Comparison of ENCODE assay signal across 8 cellular contexts in genomic region chr1:15833069-15833679, GRCh38. TPM values are rescaled to one million over a fixed set of nuclear protein-coding genes. Genes with fewer than 3 reads are reported as not detected.
DNase-seq lines count a peak whose midpoint lies in the region; TF ChIP-seq lines count a peak whose summit lies in the region.

No MANE protein-coding gene starts in this region.

- H3K27me3 Mint-ChIP-seq in activated naive CD4-positive, alpha-beta T cell treated with anti-CD3 and anti-CD28 coated beads for 36 hours (ENCODE audit: low read depth) = no peaks in the 10 kb centered on the region

- no peaks in the 10 kb centered on the region for H3K36me3 Mint-ChIP-seq in activated naive CD4-positive, alpha-beta T cell treated with anti-CD3 and anti-CD28 coated beads for 36 hours (ENCODE audit: low read depth)

- intact Hi-C loops in activated naive CD4-positive, alpha-beta T cell treated with anti-CD3 and anti-CD28 coated beads for 36 hours (cut with micrococcal nuclease) = loop anchor here (10.0 kb wide), 4 partner anchors 332 to 1072 kb away; partner anchors contain the start of genes CPLANE2 and FHAD1
- intact Hi-C loops in left ventricle myocardium inferior (cut with micrococcal nuclease) = no loop called here

- peak overlapping the region; percentile 86 for H3K4me3 Mint-ChIP-seq in activated naive CD4-positive, alpha-beta T cell treated with anti-CD3 and anti-CD28 coated beads for 36 hours

- H3K4me2 ChIP-seq in skeletal muscle satellite cell (ENCODE audit: low read length) = peak overlapping the region; percentile 99

- DNase-seq in SIG-M5 treated with dmso at 0.1 percent for 504 hours (lab: John Stamatoyannopoulos, UW; ENCODE audit: unreplicated experiment) (peak; percentile 78), SIG-M5 (lab: John Stamatoyannopoulos, UW) (no peak), RKO (ENCODE audit: low spot score) (peak; percentile 90), left ventricle myocardium inferior (peak; percentile 42), NCI-H1694 treated with DMSO at 0.1 percent for 48 hours (lab: John Stamatoyannopoulos, UW) (no peak), GM19238 (ENCODE audit: insufficient read length, low spot score) (no peak)
- DNase-seq in activated naive CD4-positive, alpha-beta T cell treated with anti-CD3 and anti-CD28 coated beads for 36 hours = peak; percentile 65

- peak overlapping the region; percentile 95 for H3K27ac Mint-ChIP-seq in activated naive CD4-positive, alpha-beta T cell treated with anti-CD3 and anti-CD28 coated beads for 36 hours

- no peaks in the 10 kb centered on the region for H3K36me3 ChIP-seq in left ventricle myocardium inferior
- H3K36me3 ChIP-seq in skeletal muscle satellite cell (ENCODE audit: insufficient read depth, low read length) = no peaks in the 10 kb centered on the region

- H3K4me1 Mint-ChIP-seq in activated naive CD4-positive, alpha-beta T cell treated with anti-CD3 and anti-CD28 coated beads for 36 hours (ENCODE audit: low read depth) = peaks cover 38% of the 10 kb centered on the region

- no peak for TF ChIP-seq CTCF in left ventricle myocardium inferior (IDR thresholded peaks at IDR 0.05; ENCODE audit: borderline replicate concordance)

- H3K9me3 ChIP-seq in left ventricle myocardium inferior (replicated peaks) (no peaks in the 10 kb centered on the region), skeletal muscle satellite cell (replicated peaks; ENCODE audit: low read length) (no peaks in the 10 kb centered on the region)

- H3K4me3 ChIP-seq in left ventricle myocardium inferior (peak overlapping the region; percentile 78), skeletal muscle satellite cell (ENCODE audit: low read length) (peak overlapping the region; percentile 84)

- peak overlapping the region; percentile 97 for H3K27ac ChIP-seq in left ventricle myocardium inferior (replicated peaks)

- peak overlapping the region; percentile 92 for H3K9ac ChIP-seq in skeletal muscle satellite cell (ENCODE audit: low read depth, low read length)

- H3K27me3 ChIP-seq in left ventricle myocardium inferior (ENCODE audit: low read depth) (no peaks in the 10 kb centered on the region), skeletal muscle satellite cell (ENCODE audit: control insufficient read depth, insufficient read depth, low read length) (no peaks in the 10 kb centered on the region)

- H3K4me1 ChIP-seq in left ventricle myocardium inferior (peaks cover 40% of the 10 kb centered on the region), skeletal muscle satellite cell (ENCODE audit: control insufficient read depth, insufficient read depth, low read length) (peaks cover 20% of the 10 kb centered on the region)

- no peaks in the 10 kb centered on the region for H3K9me3 Mint-ChIP-seq in activated naive CD4-positive, alpha-beta T cell treated with anti-CD3 and anti-CD28 coated beads for 36 hours

- CTCF ChIA-PET in activated naive CD4-positive, alpha-beta T cell treated with anti-CD3 and anti-CD28 coated beads for 36 hours (lab: Charles Lee) = interaction anchor here (0.6 to 2.7 kb wide), 8 partner anchors 8 to 246 kb away, joined by 3 to 18 read pairs (median 4); partner anchors contain the start of gene ZBTB17

RNA-seq across cellular contexts. Expression of gene SPEN, which starts 14.3 kb away (rescaled TPM):
- 10 to 100 TPM; 30.7 to 33.7 TPM for total RNA-seq in activated naive CD4-positive, alpha-beta T cell treated with anti-CD3 and anti-CD28 coated beads for 36 hours
- 20.8 TPM for total RNA-seq in left ventricle myocardium inferior
- 14.6 and 21.0 TPM in 2 replicates for total RNA-seq in skeletal muscle satellite cell (2012; rRNA removed)

RNA-seq across cellular contexts. Expression of gene UQCRHL, which starts 25.7 kb away (rescaled TPM):
- total RNA-seq in activated naive CD4-positive, alpha-beta T cell treated with anti-CD3 and anti-CD28 coated beads for 36 hours = 1 to 10 TPM; 1.7 to 1.9 TPM
- total RNA-seq in left ventricle myocardium inferior = 6.0 TPM
- 1.0 and 1.1 TPM in 2 replicates for total RNA-seq in skeletal muscle satellite cell (2012; rRNA removed)

Comparison
In these comparisons a context has a peak if more than half of its experiments do, and no peak if none do; other contexts are left out.
1. DNase-seq: peak in SIG-M5 treated with dmso at 0.1 percent for 504 hours (single experiment), RKO (single experiment), activated naive CD4-positive, alpha-beta T cell treated with anti-CD3 and anti-CD28 coated beads for 36 hours (single experiment) and left ventricle myocardium inferior (single experiment); none in SIG-M5 (single experiment), NCI-H1694 treated with DMSO at 0.1 percent for 48 hours (single experiment) and GM19238 (single experiment).